8 cellular contexts compared by ENCODE assay signal in genomic region chr6:23390221-23390620, GRCh38.
"Had no signal": no experiment of that assay in that cellular context is flagged by ENCODE, and none has a peak within 500 bp of the region (broad histone marks: within the 10 kb centered on the region; RNA-seq: fewer than 3 reads in every experiment).

No MANE protein-coding gene starts in this region.

- ATAC-seq: GM23338, K562 had no signal

- FAIRE-seq: H1, H54, HTR-8/SVneo, K562 had no signal

- H3K4me3 ChIP-seq: GM23338, K562 had no signal

- H3K4me2 ChIP-seq: GM23338 had no signal

- DNase-seq: H9, HCEC 1CT, KG1 had no signal

- H2AFZ ChIP-seq: GM23338 had no signal
